In the genomic region with DNA sequence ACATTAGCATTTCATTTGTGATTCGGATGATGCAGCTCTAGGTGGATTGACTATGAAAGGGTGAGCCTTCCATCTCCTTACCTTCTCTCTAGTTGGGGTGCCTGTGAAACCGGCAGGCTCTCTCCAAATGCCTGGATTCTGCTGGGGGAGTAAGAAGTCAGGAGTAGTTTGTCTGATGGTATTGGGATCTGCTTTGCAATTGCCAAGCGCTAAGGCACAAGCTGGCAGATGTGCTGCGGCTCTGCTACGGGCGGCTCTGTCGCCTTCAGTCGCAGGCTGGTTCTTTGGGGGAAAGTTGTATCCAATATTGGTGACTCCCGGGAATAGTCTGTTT, we compare ENCODE assay signal across 15 cellular contexts. TPM values are rescaled to one million over a fixed set of nuclear protein-coding genes. Genes with fewer than 3 reads are reported as not detected.
A peak's percentile ranks its signal among the peaks of the same experiment; 100 is the strongest.
DNase-seq lines count a peak whose midpoint lies in the region; ATAC-seq and TF ChIP-seq lines count a peak whose summit lies in the region.
"Had no signal": no experiment of that assay in that cellular context is flagged by ENCODE, and none has a peak within 500 bp of the region (broad histone marks: within the 10 kb centered on the region; RNA-seq: fewer than 3 reads in every experiment).

No MANE protein-coding gene starts in this region.

- H3K9me3 ChIP-seq in right atrium auricular region (no peaks in the 10 kb centered on the region), ectodermal cell (ENCODE audit: control insufficient read depth, low read length) (no peaks in the 10 kb centered on the region)
- H3K9me3 ChIP-seq in CD4-positive, alpha-beta memory T cell (ENCODE audit: control insufficient read depth in 1 of 2, low read length in 2 of 2) = no peaks in the 10 kb centered on the region
- H3K9me3 ChIP-seq: ascending aorta had no signal

- ATAC-seq in left ventricle myocardium superior (no peak), GM21423 (IDR thresholded peaks at IDR 0.05; ENCODE audit: unreplicated experiment) (no peak), GM18909 (IDR thresholded peaks at IDR 0.05; ENCODE audit: poor library complexity, unreplicated experiment) (no peak)

- H3K27ac Mint-ChIP-seq in mesothelial cell of epicardium = no peak overlapping the region
- H3K27ac Mint-ChIP-seq in CD4-positive, alpha-beta memory T cell = no peak overlapping the region

- POLR2A ChIA-PET in CD4-positive, alpha-beta memory T cell (lab: Charles Lee; ENCODE audit: partially characterized antibody) = no interaction called here

- no peaks in the 10 kb centered on the region for H3K27me3 ChIP-seq in right atrium auricular region
- peaks cover 11% of the 10 kb centered on the region for H3K27me3 ChIP-seq in ectodermal cell (ENCODE audit: control insufficient read depth, insufficient read depth, low read length, poor library complexity, severe bottlenecking)
- no peaks in the 10 kb centered on the region for H3K27me3 ChIP-seq in CD4-positive, alpha-beta memory T cell (ENCODE audit: insufficient read depth, low read length)
- H3K27me3 ChIP-seq: ascending aorta had no signal

- H3K27ac ChIP-seq in right atrium auricular region (peak overlapping the region in 1 of 2 donors; percentile 68), ectodermal cell (ENCODE audit: insufficient read depth, low read depth, low read length, poor library complexity, severe bottlenecking) (peak overlapping the region; percentile 73)
- H3K27ac ChIP-seq in CD4-positive, alpha-beta memory T cell (ENCODE audit: low read depth, low read length) = no peak overlapping the region
- H3K27ac ChIP-seq: ascending aorta had no signal

- H3K4me1 ChIP-seq in right atrium auricular region = no peaks in the 10 kb centered on the region
- peaks cover 21% of the 10 kb centered on the region for H3K4me1 ChIP-seq in ectodermal cell (ENCODE audit: control insufficient read depth, insufficient read depth, low read length)
- H3K4me1 ChIP-seq in CD4-positive, alpha-beta memory T cell (ENCODE audit: insufficient read depth, low read length) = no peaks in the 10 kb centered on the region
- H3K4me1 ChIP-seq: ascending aorta had no signal

- no peaks in the 10 kb centered on the region for H3K9me3 Mint-ChIP-seq in mesothelial cell of epicardium
- H3K9me3 Mint-ChIP-seq in CD4-positive, alpha-beta memory T cell = no peaks in the 10 kb centered on the region

- DNase-seq in right atrium auricular region (ENCODE audit: low spot score) (no peak), left ventricle myocardium superior (no peak), mesothelial cell of epicardium (ENCODE audit: low spot score in 2 of 2, unreplicated experiment in 2 of 2) (no peak)
- no peak for DNase-seq in effector CD4-positive, alpha-beta T cell
- DNase-seq in CD4-positive, alpha-beta memory T cell = no peak
- DNase-seq: activated CD4-positive, alpha-beta T cell treated with anti-CD3 and anti-CD28 coated beads, Interleukin-2, amount 50 U/mL, for 48 hours; MM.1S; NCI-H524; occipital lobe; T1000 had no signal

- H3K27me3 Mint-ChIP-seq in mesothelial cell of epicardium (ENCODE audit: low read depth) = peaks cover 54% of the 10 kb centered on the region
- peaks cover 19 to 20% of the 10 kb centered on the region in 2 donors for H3K27me3 Mint-ChIP-seq in CD4-positive, alpha-beta memory T cell

- H3K4me3 Mint-ChIP-seq in mesothelial cell of epicardium = peak overlapping the region; percentile 18
- H3K4me3 Mint-ChIP-seq in CD4-positive, alpha-beta memory T cell = no peak overlapping the region

- 0 to 1% methylated on average over 9 of the region's 9 CpGs for WGBS in ectodermal cell, 2 experiments

- peaks cover 37% of the 10 kb centered on the region for H3K4me1 Mint-ChIP-seq in mesothelial cell of epicardium
- peaks cover 0 to 10% (median 2%) of the 10 kb centered on the region in 4 donors for H3K4me1 Mint-ChIP-seq in CD4-positive, alpha-beta memory T cell

- no peaks in the 10 kb centered on the region for H3K36me3 Mint-ChIP-seq in mesothelial cell of epicardium
- H3K36me3 Mint-ChIP-seq in CD4-positive, alpha-beta memory T cell = no peaks in the 10 kb centered on the region

- CTCF ChIA-PET in CD4-positive, alpha-beta memory T cell (lab: Charles Lee; ENCODE audit: partially characterized antibody) = no interaction called here

- TF ChIP-seq CTCF in right atrium auricular region (IDR thresholded peaks at IDR 0.05) (no peak), mesothelial cell of epicardium (IDR thresholded peaks at IDR 0.05; ENCODE audit: unreplicated experiment) (no peak)

- intact Hi-C loops in left ventricle myocardium superior (cut with micrococcal nuclease) = no loop called here
- intact Hi-C loops in CD4-positive, alpha-beta memory T cell (cut with micrococcal nuclease) = no loop called here

- peak overlapping the region; percentile 2 to 12 for H3K4me3 ChIP-seq in right atrium auricular region
- peak overlapping the region; percentile 54 for H3K4me3 ChIP-seq in ectodermal cell (ENCODE audit: insufficient read depth, low read depth, low read length)
- no peak overlapping the region for H3K4me3 ChIP-seq in CD4-positive, alpha-beta memory T cell (ENCODE audit: low read length in 2 of 2)
- H3K4me3 ChIP-seq: ascending aorta, lung had no signal

- H3K36me3 ChIP-seq in right atrium auricular region (no peaks in the 10 kb centered on the region), ectodermal cell (ENCODE audit: control insufficient read depth, insufficient read depth, low read length) (no peaks in the 10 kb centered on the region)
- no peaks in the 10 kb centered on the region for H3K36me3 ChIP-seq in CD4-positive, alpha-beta memory T cell (ENCODE audit: insufficient read depth, low read length)
- H3K36me3 ChIP-seq: ascending aorta had no signal

RNA-seq across cellular contexts. Expression of gene RMST, which starts 2.4 kb away (rescaled TPM):
- 10 to 100 TPM in 1 of 2 donors, 1 to 10 TPM in 1; 4.5 to 17.3 TPM for total RNA-seq in right atrium auricular region
- total RNA-seq in left ventricle myocardium superior = 1.2 TPM
- polyA plus RNA-seq in ectodermal cell (2013, experiment 1 of 4) = 56.8 TPM
- polyA plus RNA-seq in ectodermal cell (2013, experiment 2 of 4) = 47.6 TPM
- 51.0 TPM for polyA plus RNA-seq in ectodermal cell (2013, experiment 3 of 4)
- 55.7 TPM for polyA plus RNA-seq in ectodermal cell (2013, experiment 4 of 4)
- total RNA-seq in mesothelial cell of epicardium = 13.8 to 14.5 TPM (median 14.2 TPM) in 3 replicates
- total RNA-seq in CD4-positive, alpha-beta memory T cell = not detected
- polyA plus RNA-seq in CD4-positive, alpha-beta memory T cell = not detected

Comparison
In these comparisons a context has a peak if more than half of its experiments do, and no peak if none do; other contexts are left out.
1. H3K4me3 ChIP-seq: peak in right atrium auricular region (2 of 2) and ectodermal cell (single experiment); none in CD4-positive, alpha-beta memory T cell (0 of 2).